Comparison of ENCODE assay signal across 7 cellular contexts in genomic region chr2:120502357-120502756, GRCh38.
"Had no signal": no experiment of that assay in that cellular context is flagged by ENCODE, and none has a peak within 500 bp of the region (broad histone marks: within the 10 kb centered on the region; RNA-seq: fewer than 3 reads in every experiment).

No MANE protein-coding gene starts in this region.

- H3K9ac ChIP-seq: GM23248 had no signal

- H3K4me1 Mint-ChIP-seq: IgD-negative memory B cell had no signal

- DNase-seq: GM23248, GOT3, H7, HCEC 1CT, KG1 had no signal

- H3K4me3 Mint-ChIP-seq: IgD-negative memory B cell had no signal

- H2AFZ ChIP-seq: GM23248 had no signal

- H3K9me3 Mint-ChIP-seq: IgD-negative memory B cell had no signal

- FAIRE-seq: HTR-8/SVneo had no signal

- H3K27ac Mint-ChIP-seq: IgD-negative memory B cell had no signal

- H3K4me3 ChIP-seq: GM23248 had no signal

- H3K36me3 Mint-ChIP-seq: IgD-negative memory B cell had no signal

- H3K27ac ChIP-seq: GM23248 had no signal
